15 cellular contexts compared by ENCODE assay signal in the genomic region with DNA sequence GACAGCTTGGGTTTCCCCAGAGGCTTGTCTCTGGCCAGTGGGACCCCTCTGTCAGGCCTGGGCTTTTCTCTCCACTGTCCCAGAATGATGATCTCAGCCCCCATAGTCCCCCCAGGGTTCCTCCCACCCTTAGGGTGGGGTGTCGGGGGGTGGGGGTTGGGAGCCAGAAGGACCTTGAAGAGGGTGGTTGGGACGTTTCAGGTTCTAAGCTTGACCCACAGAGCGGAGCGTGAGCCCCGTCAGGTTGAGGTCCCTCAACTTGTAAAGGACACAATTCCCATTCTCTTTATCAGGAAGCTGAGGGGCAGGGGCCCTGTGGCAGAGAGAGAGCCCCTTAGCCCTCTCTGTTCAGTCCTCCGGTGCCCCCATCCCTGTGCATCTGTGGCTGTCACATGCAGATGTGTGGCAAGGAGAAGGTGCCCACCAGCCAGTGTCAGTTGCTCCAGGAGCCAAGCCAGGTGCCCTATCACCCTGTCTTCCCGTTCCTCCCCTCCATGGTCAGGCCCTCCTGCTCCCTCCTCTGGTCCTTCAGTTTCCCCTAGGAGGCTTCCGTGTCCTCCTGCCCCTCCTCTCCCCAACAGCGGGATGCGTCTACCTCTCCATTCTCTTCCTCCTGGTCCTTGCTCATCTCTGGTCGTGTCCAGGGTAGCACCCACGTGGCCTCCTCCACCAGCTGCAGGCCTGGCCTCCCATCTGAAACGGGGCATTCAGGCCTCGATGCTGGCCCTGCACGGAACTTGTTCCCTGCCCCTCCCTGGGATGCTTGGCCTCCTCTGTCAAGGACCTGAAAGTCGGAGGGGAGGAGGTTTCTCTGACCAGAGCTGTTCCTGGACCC. TPM values are rescaled to one million over a fixed set of nuclear protein-coding genes. Genes with fewer than 3 reads are reported as not detected.
DNase-seq lines count a peak whose midpoint lies in the region; ATAC-seq and TF ChIP-seq lines count a peak whose summit lies in the region.
"Had no signal": no experiment of that assay in that cellular context is flagged by ENCODE, and none has a peak within 500 bp of the region (broad histone marks: within the 10 kb centered on the region; RNA-seq: fewer than 3 reads in every experiment).

No MANE protein-coding gene starts in this region.

- no peaks in the 10 kb centered on the region for H3K9me3 Mint-ChIP-seq in activated B cell treated with CpG ODN at 0.5 μM for 24 hours
- H3K9me3 Mint-ChIP-seq in activated T-helper 2 cell treated with anti-CD3 and anti-CD28 coated beads, Interferon-gamma antibody, Interleukin-2, Interleukin-4, amounts not matched to agents 10 μg/mL and 5 μg/mL and 100 μg/mL, durations not matched to agents 14 hours and 24 hours and 36 hours = no peaks in the 10 kb centered on the region
- H3K9me3 Mint-ChIP-seq: activated T-helper 1 cell treated with anti-CD3 and anti-CD28 coated beads, Interleukin-12 subunit alpha, Interleukin-12 subunit beta, Interleukin-2, Interleukin-4 antibody, amounts not matched to agents 30 ng/mL and 10 ng/mL and 1 ng/mL, durations not matched to agents 14 hours and 24 hours and 36 hours had no signal

- H2AFZ ChIP-seq in osteoblast (ENCODE audit: low read length) = no peak overlapping the region

- H3K36me3 Mint-ChIP-seq in activated B cell treated with CpG ODN at 0.5 μM for 24 hours (ENCODE audit: low read depth) = no peaks in the 10 kb centered on the region
- no peaks in the 10 kb centered on the region for H3K36me3 Mint-ChIP-seq in activated T-helper 2 cell treated with anti-CD3 and anti-CD28 coated beads, Interferon-gamma antibody, Interleukin-2, Interleukin-4, amounts not matched to agents 10 μg/mL and 5 μg/mL and 100 μg/mL, durations not matched to agents 14 hours and 24 hours and 36 hours (ENCODE audit: low read depth)

- H4K20me1 ChIP-seq in osteoblast (ENCODE audit: insufficient read depth, low read length) = peaks cover 3% of the 10 kb centered on the region

- H3K4me2 ChIP-seq in osteoblast (ENCODE audit: insufficient read depth, low read length) = no peak overlapping the region

- H3K36me3 ChIP-seq in osteoblast (ENCODE audit: insufficient read depth, low read length) = no peaks in the 10 kb centered on the region
- H3K36me3 ChIP-seq: cardiac muscle cell, upper lobe of right lung had no signal

- peaks cover 12% of the 10 kb centered on the region for H3K4me1 ChIP-seq in osteoblast (ENCODE audit: insufficient read depth, low read length)

- POLR2A ChIA-PET in activated B cell treated with CpG ODN at 0.5 μM for 24 hours (lab: Charles Lee) = interaction anchor here (0.5 to 1.7 kb wide), 7 partner anchors 10 to 597 kb away, joined by 3 to 8 read pairs (median 3); a partner anchor contains a TSS

- H3K27me3 ChIP-seq in osteoblast (ENCODE audit: insufficient read depth, low read length) = no peaks in the 10 kb centered on the region
- H3K27me3 ChIP-seq: cardiac muscle cell had no signal

- no peak for TF ChIP-seq CTCF in activated B cell treated with CpG ODN at 0.5 μM for 24 hours (IDR thresholded peaks at IDR 0.05)
- TF ChIP-seq CTCF in osteoblast (IDR thresholded peaks at IDR 0.05; ENCODE audit: extremely low read depth, low read depth, low read length) = no peak

- ATAC-seq in activated B cell treated with CpG ODN at 0.5 μM for 24 hours (ENCODE audit: low read depth) (no peak), HG02870 (IDR thresholded peaks at IDR 0.05; ENCODE audit: unreplicated experiment) (no peak)
- ATAC-seq: activated CD4-positive, CD25-positive, alpha-beta regulatory T cell treated with anti-CD3 and anti-CD28 coated beads, Interleukin-2, amount 50 U/mL, for 24 hours; mucosa of descending colon; upper lobe of right lung had no signal

- H3K4me3 Mint-ChIP-seq in activated B cell treated with CpG ODN at 0.5 μM for 24 hours = peak overlapping the region; percentile 56
- no peak overlapping the region for H3K4me3 Mint-ChIP-seq in activated T-helper 2 cell treated with anti-CD3 and anti-CD28 coated beads, Interferon-gamma antibody, Interleukin-2, Interleukin-4, amounts not matched to agents 10 μg/mL and 5 μg/mL and 100 μg/mL, durations not matched to agents 14 hours and 24 hours and 36 hours (ENCODE audit: low read depth)
- H3K4me3 Mint-ChIP-seq: activated T-helper 1 cell treated with anti-CD3 and anti-CD28 coated beads, Interleukin-12 subunit alpha, Interleukin-12 subunit beta, Interleukin-2, Interleukin-4 antibody, amounts not matched to agents 30 ng/mL and 10 ng/mL and 1 ng/mL, durations not matched to agents 14 hours and 24 hours and 36 hours had no signal

- H3K27ac Mint-ChIP-seq in activated B cell treated with CpG ODN at 0.5 μM for 24 hours = no peak overlapping the region
- H3K27ac Mint-ChIP-seq in activated T-helper 2 cell treated with anti-CD3 and anti-CD28 coated beads, Interferon-gamma antibody, Interleukin-2, Interleukin-4, amounts not matched to agents 10 μg/mL and 5 μg/mL and 100 μg/mL, durations not matched to agents 14 hours and 24 hours and 36 hours = no peak overlapping the region
- H3K27ac Mint-ChIP-seq: activated T-helper 1 cell treated with anti-CD3 and anti-CD28 coated beads, Interleukin-12 subunit alpha, Interleukin-12 subunit beta, Interleukin-2, Interleukin-4 antibody, amounts not matched to agents 30 ng/mL and 10 ng/mL and 1 ng/mL, durations not matched to agents 14 hours and 24 hours and 36 hours had no signal

- peaks cover 20% of the 10 kb centered on the region for H3K27me3 Mint-ChIP-seq in activated B cell treated with CpG ODN at 0.5 μM for 24 hours
- peaks cover 27% of the 10 kb centered on the region for H3K27me3 Mint-ChIP-seq in activated T-helper 2 cell treated with anti-CD3 and anti-CD28 coated beads, Interferon-gamma antibody, Interleukin-2, Interleukin-4, amounts not matched to agents 10 μg/mL and 5 μg/mL and 100 μg/mL, durations not matched to agents 14 hours and 24 hours and 36 hours (ENCODE audit: low read depth)

- H3K4me3 ChIP-seq in osteoblast (ENCODE audit: insufficient read depth, low read length) = no peak overlapping the region
- H3K4me3 ChIP-seq: cardiac muscle cell, mucosa of descending colon, upper lobe of right lung had no signal

- no peaks in the 10 kb centered on the region for H3K79me2 ChIP-seq in osteoblast (ENCODE audit: insufficient read depth, low read length)

- peak; percentile 68 for DNase-seq in NCI-H82 (lab: John Stamatoyannopoulos, UW)
- no peak for DNase-seq in NCI-H82 treated with DMSO at 0.1 percent for 48 hours (lab: John Stamatoyannopoulos, UW; ENCODE audit: unreplicated experiment)
- peak; percentile 44 for DNase-seq in HuH-7.5 (ENCODE audit: low spot score)
- DNase-seq in activated B cell treated with CpG ODN at 0.5 μM for 24 hours = no peak
- DNase-seq in osteoblast (ENCODE audit: insufficient read length, low spot score, missing footprints) = peak; percentile 95
- no peak for DNase-seq in stimulated activated CD4-positive, alpha-beta T cell treated with anti-CD3 and anti-CD28 coated beads, Interleukin-12 subunit alpha, Interleukin-12 subunit beta, amount 100 ng/mL, for 4 hours
- DNase-seq in activated T-helper 2 cell treated with anti-CD3 and anti-CD28 coated beads, Interferon-gamma antibody, Interleukin-2, Interleukin-4, amounts not matched to agents 10 μg/mL and 5 μg/mL and 100 μg/mL, durations not matched to agents 14 hours and 24 hours and 36 hours (ENCODE audit: low spot score) = no peak
- DNase-seq: mucosa of descending colon, upper lobe of right lung had no signal

- H3K27ac ChIP-seq in osteoblast (ENCODE audit: low read depth, low read length) = no peak overlapping the region
- H3K27ac ChIP-seq: cardiac muscle cell, upper lobe of right lung had no signal

- intact Hi-C loops in activated B cell treated with CpG ODN at 0.5 μM for 24 hours (cut with micrococcal nuclease) = loop anchor here (2.0 kb wide), 1 partner anchor 17 kb away; no protein-coding TSS in a partner anchor
- intact Hi-C loops in activated T-helper 2 cell treated with anti-CD3 and anti-CD28 coated beads, Interferon-gamma antibody, Interleukin-2, Interleukin-4, amounts not matched to agents 10 μg/mL and 5 μg/mL and 100 μg/mL, durations not matched to agents 14 hours and 24 hours and 36 hours (cut with micrococcal nuclease) = no loop called here

- CTCF ChIA-PET in activated B cell treated with CpG ODN at 0.5 μM for 24 hours (lab: Charles Lee) = interaction anchor here (1.1 to 1.4 kb wide), 2 partner anchors 17 to 129 kb away, joined by 3 to 7 read pairs; a partner anchor contains a TSS

- H3K4me1 Mint-ChIP-seq in activated B cell treated with CpG ODN at 0.5 μM for 24 hours = peaks cover 45% of the 10 kb centered on the region
- peaks cover 6% of the 10 kb centered on the region for H3K4me1 Mint-ChIP-seq in activated T-helper 2 cell treated with anti-CD3 and anti-CD28 coated beads, Interferon-gamma antibody, Interleukin-2, Interleukin-4, amounts not matched to agents 10 μg/mL and 5 μg/mL and 100 μg/mL, durations not matched to agents 14 hours and 24 hours and 36 hours (ENCODE audit: low read depth)

- no peaks in the 10 kb centered on the region for H3K9me3 ChIP-seq in osteoblast (ENCODE audit: low read depth, low read length)
- H3K9me3 ChIP-seq: mucosa of descending colon, upper lobe of right lung had no signal

RNA-seq across cellular contexts. Expression of a gene that starts 1.5 kb away (rescaled TPM):
- total RNA-seq in activated B cell treated with CpG ODN at 0.5 μM for 24 hours (not detected in 2 replicates), osteoblast (under 0.01 and 0.36 TPM in 2 replicates)
- total RNA-seq in activated T-helper 2 cell treated with anti-CD3 and anti-CD28 coated beads, Interferon-gamma antibody, Interleukin-2, Interleukin-4, amounts not matched to agents 10 μg/mL and 5 μg/mL and 100 μg/mL, durations not matched to agents 14 hours and 24 hours and 36 hours = 0.28 TPM in 1 of 2 replicates, not detected in the other
- total RNA-seq: activated T-helper 1 cell treated with anti-CD3 and anti-CD28 coated beads, Interleukin-12 subunit alpha, Interleukin-12 subunit beta, Interleukin-2, Interleukin-4 antibody, amounts not matched to agents 30 ng/mL and 10 ng/mL and 1 ng/mL, durations not matched to agents 14 hours and 24 hours and 36 hours; HT1080; RPMI7951; upper lobe of right lung had no signal

RNA-seq across cellular contexts. Expression of a gene that starts 5.3 kb away (rescaled TPM):
- 9.1 and 12.6 TPM in 2 replicates for total RNA-seq in activated B cell treated with CpG ODN at 0.5 μM for 24 hours
- total RNA-seq in osteoblast = 15.9 and 16.6 TPM in 2 replicates
- total RNA-seq in activated T-helper 2 cell treated with anti-CD3 and anti-CD28 coated beads, Interferon-gamma antibody, Interleukin-2, Interleukin-4, amounts not matched to agents 10 μg/mL and 5 μg/mL and 100 μg/mL, durations not matched to agents 14 hours and 24 hours and 36 hours = 19.6 and 21.4 TPM in 2 replicates

RNA-seq across cellular contexts. Expression of a gene that starts 9.7 kb away (rescaled TPM):
- total RNA-seq in activated B cell treated with CpG ODN at 0.5 μM for 24 hours = 3.4 and 4.4 TPM in 2 replicates
- total RNA-seq in osteoblast = 3.5 and 5.1 TPM in 2 replicates
- total RNA-seq in activated T-helper 2 cell treated with anti-CD3 and anti-CD28 coated beads, Interferon-gamma antibody, Interleukin-2, Interleukin-4, amounts not matched to agents 10 μg/mL and 5 μg/mL and 100 μg/mL, durations not matched to agents 14 hours and 24 hours and 36 hours = 31.8 and 34.6 TPM in 2 replicates
- total RNA-seq: upper lobe of right lung had no signal

RNA-seq across cellular contexts. Expression of a gene that starts 40.4 kb away (rescaled TPM):
- total RNA-seq in activated B cell treated with CpG ODN at 0.5 μM for 24 hours (5.3 and 5.5 TPM in 2 replicates), osteoblast (6.9 and 7.4 TPM in 2 replicates)
- total RNA-seq in activated T-helper 2 cell treated with anti-CD3 and anti-CD28 coated beads, Interferon-gamma antibody, Interleukin-2, Interleukin-4, amounts not matched to agents 10 μg/mL and 5 μg/mL and 100 μg/mL, durations not matched to agents 14 hours and 24 hours and 36 hours = 48.4 and 48.9 TPM in 2 replicates

RNA-seq across cellular contexts. Expression of a gene that starts 44.1 kb away (rescaled TPM):
- total RNA-seq in activated B cell treated with CpG ODN at 0.5 μM for 24 hours (74.9 and 91.4 TPM in 2 replicates), osteoblast (18.8 and 22.7 TPM in 2 replicates)
- total RNA-seq in activated T-helper 2 cell treated with anti-CD3 and anti-CD28 coated beads, Interferon-gamma antibody, Interleukin-2, Interleukin-4, amounts not matched to agents 10 μg/mL and 5 μg/mL and 100 μg/mL, durations not matched to agents 14 hours and 24 hours and 36 hours = 114 and 119 TPM in 2 replicates

Comparison
In these comparisons a context has a peak if more than half of its experiments do, and no peak if none do; other contexts are left out.
1. DNase-seq: peak in NCI-H82 (single experiment), HuH-7.5 (single experiment) and osteoblast (single experiment); none in NCI-H82 treated with DMSO at 0.1 percent for 48 hours (single experiment), activated B cell treated with CpG ODN at 0.5 μM for 24 hours (single experiment), stimulated activated CD4-positive, alpha-beta T cell treated with anti-CD3 and anti-CD28 coated beads, Interleukin-12 subunit alpha, Interleukin-12 subunit beta, amount 100 ng/mL, for 4 hours (single experiment) and activated T-helper 2 cell treated with anti-CD3 and anti-CD28 coated beads, Interferon-gamma antibody, Interleukin-2, Interleukin-4, amounts not matched to agents 10 μg/mL and 5 μg/mL and 100 μg/mL, durations not matched to agents 14 hours and 24 hours and 36 hours (single experiment).